In the genomic region with DNA sequence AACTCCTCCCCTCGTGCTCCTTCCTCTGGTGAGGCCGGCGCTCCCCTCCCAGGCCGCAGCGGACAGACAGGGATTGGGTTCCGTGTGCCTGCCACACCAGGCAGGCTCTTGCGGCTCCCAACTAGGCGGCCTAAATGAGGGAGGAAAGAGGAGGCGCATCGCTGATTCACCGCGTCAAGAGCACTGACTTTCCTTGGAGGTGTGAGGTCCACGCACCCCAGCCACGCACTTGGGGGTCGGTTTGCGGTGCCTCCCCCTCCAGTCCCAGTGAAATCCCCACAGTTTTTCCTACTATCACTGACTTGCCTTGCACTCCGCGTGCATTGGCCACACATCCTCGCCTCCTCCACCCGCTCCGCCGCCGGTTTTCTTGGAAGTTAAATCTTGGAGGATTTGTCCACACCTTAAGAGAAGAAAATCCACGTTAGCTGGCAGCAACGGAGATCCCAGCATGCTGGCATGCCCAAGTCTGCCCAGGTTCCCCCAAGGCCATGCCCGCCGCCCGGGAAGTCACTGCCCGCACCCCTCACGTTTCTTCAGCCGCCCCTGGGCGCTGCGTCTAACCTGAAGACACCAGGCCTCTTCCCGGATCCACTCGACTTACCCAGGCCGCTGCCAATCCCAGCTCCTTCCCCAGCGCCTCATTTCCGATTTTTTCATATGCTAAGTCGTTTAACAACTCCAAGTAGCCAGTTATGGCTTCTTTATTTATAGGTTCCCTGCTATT, we compare ENCODE assay signal across 15 cellular contexts. TPM values are rescaled to one million over a fixed set of nuclear protein-coding genes. Genes with fewer than 3 reads are reported as not detected.
DNase-seq lines count a peak whose midpoint lies in the region; ATAC-seq, FAIRE-seq and TF ChIP-seq lines count a peak whose summit lies in the region.
"Had no signal": no experiment of that assay in that cellular context is flagged by ENCODE, and none has a peak within 500 bp of the region (broad histone marks: within the 10 kb centered on the region; RNA-seq: fewer than 3 reads in every experiment).

No MANE protein-coding gene starts in this region.

- H3K4me1 ChIP-seq in CD4-positive, CD25-positive, alpha-beta regulatory T cell (ENCODE audit: control insufficient read depth, insufficient read depth, low read length, poor library complexity, severe bottlenecking) = peaks cover 47% of the 10 kb centered on the region
- H3K4me1 ChIP-seq in HUES48 (ENCODE audit: control insufficient read depth, insufficient read depth, low read length) = peaks cover 44% of the 10 kb centered on the region
- H3K4me1 ChIP-seq in HAP-1 = peaks cover 5% of the 10 kb centered on the region
- H3K4me1 ChIP-seq in spleen = peaks cover 10 to 82% (median 67%) of the 10 kb centered on the region in 6 donors

- TF ChIP-seq CTCF in spleen (IDR thresholded peaks at IDR 0.05 in 8 of 11, conservative IDR thresholded peaks at IDR 0.05 in 3 of 11) = peak in 1 of 11 experiments; percentile 13

- no peak for TF ChIP-seq POLR2A in spleen (IDR thresholded peaks at IDR 0.05)
- TF ChIP-seq POLR2A in GM12892 (IDR thresholded peaks at IDR 0.05; ENCODE audit: low read depth, low read length) = no peak

- FAIRE-seq in GM12892 (lab: Jason Lieb, UNC) = no peak

- no peak overlapping the region for H3K4me3 ChIP-seq in CD4-positive, CD25-positive, alpha-beta regulatory T cell (ENCODE audit: low read depth, low read length)
- H3K4me3 ChIP-seq in HUES48 (ENCODE audit: low read depth, low read length) = peak overlapping the region; percentile 81
- no peak overlapping the region for H3K4me3 ChIP-seq in HAP-1
- H3K4me3 ChIP-seq in spleen = peak overlapping the region in 3 of 8 donors; percentile 52 to 75 (median 56)
- H3K4me3 ChIP-seq: PC-9 had no signal

- peak overlapping the region; percentile 54; the same call in 1 of the 2 replicates for H3K9ac ChIP-seq in HUES48 (ENCODE audit: low read depth, low read length)

- H3K4me3 Mint-ChIP-seq in CD4-positive, CD25-positive, alpha-beta regulatory T cell = peak overlapping the region; percentile 78 to 95 (median 84)
- H3K4me3 Mint-ChIP-seq in central memory CD8-positive, alpha-beta T cell = peak overlapping the region; percentile 79
- peak overlapping the region; percentile 56 to 89 (median 83) for H3K4me3 Mint-ChIP-seq in naive thymus-derived CD8-positive, alpha-beta T cell

- peaks cover 3 to 37% (median 7%) of the 10 kb centered on the region in 7 donors for H3K9me3 Mint-ChIP-seq in CD4-positive, CD25-positive, alpha-beta regulatory T cell
- peaks cover 8% of the 10 kb centered on the region for H3K9me3 Mint-ChIP-seq in central memory CD8-positive, alpha-beta T cell
- peaks cover 0 to 49% (median 27%) of the 10 kb centered on the region in 9 donors for H3K9me3 Mint-ChIP-seq in naive thymus-derived CD8-positive, alpha-beta T cell

- WGBS in spleen, 5 donors = 9 to 17% (median 11%) methylated on average over 36 to 39 of the region's 39 CpGs

- peaks cover 13 to 57% (median 26%) of the 10 kb centered on the region in 4 donors for H3K4me1 Mint-ChIP-seq in CD4-positive, CD25-positive, alpha-beta regulatory T cell
- peaks cover 18% of the 10 kb centered on the region for H3K4me1 Mint-ChIP-seq in central memory CD8-positive, alpha-beta T cell
- H3K4me1 Mint-ChIP-seq in naive thymus-derived CD8-positive, alpha-beta T cell = peaks cover 19 to 47% (median 42%) of the 10 kb centered on the region in 4 donors

- no peaks in the 10 kb centered on the region for H3K36me3 ChIP-seq in CD4-positive, CD25-positive, alpha-beta regulatory T cell (ENCODE audit: control insufficient read depth, insufficient read depth, low read length)
- H3K36me3 ChIP-seq in HUES48 (ENCODE audit: control insufficient read depth, insufficient read depth, low read length) (no peaks in the 10 kb centered on the region), HAP-1 (replicated peaks) (no peaks in the 10 kb centered on the region), spleen (no peaks in the 10 kb centered on the region)
- H3K36me3 ChIP-seq: brain microvascular endothelial cell, WERI-Rb-1 had no signal

- POLR2A ChIA-PET in naive thymus-derived CD8-positive, alpha-beta T cell (lab: Charles Lee) = no interaction called here

- peak in 1 of 3 donors; percentile 14 for DNase-seq in CD4-positive, CD25-positive, alpha-beta regulatory T cell
- peak in 1 of 2 donors; percentile 13 for DNase-seq in central memory CD8-positive, alpha-beta T cell (ENCODE audit: low spot score in 2 of 2)
- peak in 1 of 10 donors; percentile 9 for DNase-seq in naive thymus-derived CD8-positive, alpha-beta T cell
- DNase-seq in HAP-1 (ENCODE audit: low spot score in 2 of 2) (no peak), spleen (no peak), GM12892 (ENCODE audit: insufficient read length) (no peak)
- DNase-seq: brain microvascular endothelial cell, DMS 273 treated with DMSO at 0.1 percent for 48 hours, mammary epithelial cell, NCI-H1436, PC-9, WERI-Rb-1 had no signal

- in situ Hi-C loops in HAP-1 (cut with MboI; ENCODE audit: low sequenced_read_pairs) = no loop called here

- H3K27me3 Mint-ChIP-seq in CD4-positive, CD25-positive, alpha-beta regulatory T cell = peaks cover 77% of the 10 kb centered on the region
- peaks cover 69% of the 10 kb centered on the region for H3K27me3 Mint-ChIP-seq in central memory CD8-positive, alpha-beta T cell
- peaks cover 37 to 69% (median 65%) of the 10 kb centered on the region in 5 donors for H3K27me3 Mint-ChIP-seq in naive thymus-derived CD8-positive, alpha-beta T cell

- H3K27ac ChIP-seq in CD4-positive, CD25-positive, alpha-beta regulatory T cell (ENCODE audit: insufficient read depth, low read length, poor library complexity, severe bottlenecking) = no peak overlapping the region
- peak overlapping the region; percentile 90 for H3K27ac ChIP-seq in HUES48 (ENCODE audit: low read depth, low read length)
- H3K27ac ChIP-seq in spleen = no peak overlapping the region
- H3K27ac ChIP-seq: brain microvascular endothelial cell, PC-9, WERI-Rb-1 had no signal

- H3K27ac Mint-ChIP-seq in CD4-positive, CD25-positive, alpha-beta regulatory T cell = peak overlapping the region; percentile 12 to 97 (median 88)
- peak overlapping the region; percentile 89 for H3K27ac Mint-ChIP-seq in central memory CD8-positive, alpha-beta T cell (ENCODE audit: low read depth)
- H3K27ac Mint-ChIP-seq in naive thymus-derived CD8-positive, alpha-beta T cell = peak overlapping the region in 6 of 10 donors; percentile 8 to 90 (median 74)

- H3K36me3 Mint-ChIP-seq in CD4-positive, CD25-positive, alpha-beta regulatory T cell = peaks cover 10% of the 10 kb centered on the region
- peaks cover 34% of the 10 kb centered on the region for H3K36me3 Mint-ChIP-seq in central memory CD8-positive, alpha-beta T cell (ENCODE audit: insufficient read depth)
- H3K36me3 Mint-ChIP-seq in naive thymus-derived CD8-positive, alpha-beta T cell = peaks cover 23 to 36% (median 27%) of the 10 kb centered on the region in 3 donors

- intact Hi-C loops in spleen (cut with DNase I; ENCODE audit: low total_unique reads) = no loop called here

- ATAC-seq in CD4-positive, CD25-positive, alpha-beta regulatory T cell (ENCODE audit: low read depth in 2 of 2) = no peak
- ATAC-seq in central memory CD8-positive, alpha-beta T cell (replicated peaks; ENCODE audit: extremely low read depth, poor library complexity, severe bottlenecking) = no peak
- no peak for ATAC-seq in naive thymus-derived CD8-positive, alpha-beta T cell
- ATAC-seq in GM19463 (IDR thresholded peaks at IDR 0.05; ENCODE audit: unreplicated experiment) = no peak

- peaks cover 10 to 35% of the 10 kb centered on the region in 2 experiments for H3K9me3 ChIP-seq in CD4-positive, CD25-positive, alpha-beta regulatory T cell (ENCODE audit: control insufficient read depth in 2 of 2, low read length in 2 of 2)
- H3K9me3 ChIP-seq in HUES48 (ENCODE audit: control insufficient read depth, insufficient read depth, low read length) (no peaks in the 10 kb centered on the region), HAP-1 (no peaks in the 10 kb centered on the region), spleen (peaks cover 0 to 50% (median 0%) of the 10 kb centered on the region in 8 donors)

- H3K27me3 ChIP-seq in CD4-positive, CD25-positive, alpha-beta regulatory T cell (ENCODE audit: control insufficient read depth, insufficient read depth, low read length) = peaks cover 44% of the 10 kb centered on the region
- peaks cover 75% of the 10 kb centered on the region for H3K27me3 ChIP-seq in HUES48 (ENCODE audit: control insufficient read depth, insufficient read depth, low read length)
- H3K27me3 ChIP-seq in HAP-1 (ENCODE audit: low read depth) = no peaks in the 10 kb centered on the region; the same call in 1 of the 2 replicates
- peaks cover 33 to 100% (median 100%) of the 10 kb centered on the region in 7 donors for H3K27me3 ChIP-seq in spleen (replicated peaks in 1 of 7)

RNA-seq across cellular contexts. Expression of a gene that starts 1.1 kb away (rescaled TPM):
- not detected for total RNA-seq in CD4-positive, CD25-positive, alpha-beta regulatory T cell
- polyA plus RNA-seq in CD4-positive, CD25-positive, alpha-beta regulatory T cell = not detected
- total RNA-seq in naive thymus-derived CD8-positive, alpha-beta T cell = not detected
- not detected for polyA plus RNA-seq in naive thymus-derived CD8-positive, alpha-beta T cell
- total RNA-seq in spleen = under 1 TPM in 2 of 7 donors, not detected in 5; 0.17 to 0.23 TPM
- under 1 TPM; 0.09 to 0.51 (median 0.11) TPM for polyA plus RNA-seq in spleen
- polyA plus RNA-seq in GM12892 (2012; ENCODE audit: missing spikeins) = not detected
- total RNA-seq: mammary epithelial cell, PC-9, smooth muscle cell had no signal
- polyA plus RNA-seq: mammary epithelial cell, smooth muscle cell had no signal

RNA-seq across cellular contexts. Expression of a gene that starts 46.2 kb away (rescaled TPM):
- 20.0 TPM for total RNA-seq in CD4-positive, CD25-positive, alpha-beta regulatory T cell
- polyA plus RNA-seq in CD4-positive, CD25-positive, alpha-beta regulatory T cell = 10 to 100 TPM; 21.1 to 26.7 (median 21.9) TPM
- total RNA-seq in naive thymus-derived CD8-positive, alpha-beta T cell = 10 to 100 TPM; 27.7 to 31.6 TPM
- 10 to 100 TPM; 16.3 to 22.1 (median 16.5) TPM for polyA plus RNA-seq in naive thymus-derived CD8-positive, alpha-beta T cell
- total RNA-seq in spleen = 10 to 100 TPM; 14.5 to 21.9 (median 18.3) TPM
- 10 to 100 TPM; 17.8 to 29.4 (median 20.8) TPM for polyA plus RNA-seq in spleen
- polyA plus RNA-seq in GM12892 (2012; ENCODE audit: missing spikeins) = 11.0 TPM
